ENCODE assay signal across 8 cellular contexts in genomic region chr20:36744243-36744642, GRCh38. TPM values are rescaled to one million over a fixed set of nuclear protein-coding genes. Genes with fewer than 3 reads are reported as not detected.
DNase-seq lines count a peak whose midpoint lies in the region; ATAC-seq and TF ChIP-seq lines count a peak whose summit lies in the region.

No MANE protein-coding gene starts in this region.

- dilution Hi-C loops in IMR-90 (cut with HindIII; ENCODE audit: low sequenced_read_pairs, unreplicated experiment) = no loop called here

- CTCF ChIA-PET in IMR-90 (lab: Yijun Ruan, JAX) = interaction anchor here (0.9 to 1.6 kb wide), 2 partner anchors 11 to 29 kb away, joined by 4 to 8 read pairs; partner anchors contain the start of gene DSN1
- CTCF ChIA-PET in naive thymus-derived CD4-positive, alpha-beta T cell (lab: Charles Lee) = interaction anchor here (0.8 to 2.9 kb wide), 4 partner anchors 9 to 11 kb away, joined by 3 to 17 read pairs (median 4); no protein-coding TSS in a partner anchor

- H4K20me1 ChIP-seq in IMR-90 (ENCODE audit: insufficient read depth, low read length) = no peaks in the 10 kb centered on the region; the same call in 1 of the 2 replicates

- peaks cover 18% of the 10 kb centered on the region for H3K4me1 ChIP-seq in CD4-positive, CD25-positive, alpha-beta regulatory T cell (ENCODE audit: control insufficient read depth, insufficient read depth, low read length, poor library complexity, severe bottlenecking)
- peaks cover 2% of the 10 kb centered on the region; the same call in 1 of the 2 replicates for H3K4me1 ChIP-seq in IMR-90 (ENCODE audit: control insufficient read depth, insufficient read depth, low read length)
- peaks cover 19% of the 10 kb centered on the region for H3K4me1 ChIP-seq in body of pancreas
- H3K4me1 ChIP-seq in naive thymus-derived CD4-positive, alpha-beta T cell (ENCODE audit: control insufficient read depth in 2 of 2, insufficient read depth in 2 of 2, low read length in 2 of 2) = peaks cover 5 to 7% of the 10 kb centered on the region in 2 donors

- peaks cover 15 to 17% of the 10 kb centered on the region in 2 experiments; a peak in 3 of 4 replicates for H3K79me1 ChIP-seq in IMR-90 (ENCODE audit: low read depth in 1 of 2, low read length in 2 of 2)

- no peak overlapping the region for H3K27ac ChIP-seq in CD4-positive, CD25-positive, alpha-beta regulatory T cell (ENCODE audit: insufficient read depth, low read length, poor library complexity, severe bottlenecking)
- H3K27ac ChIP-seq in IMR-90 (ENCODE audit: insufficient read depth, low read length) (no peak overlapping the region), body of pancreas (peak overlapping the region; percentile 23 to 72 (median 56))
- no peak overlapping the region for H3K27ac ChIP-seq in naive thymus-derived CD4-positive, alpha-beta T cell (ENCODE audit: low read depth, low read length)

- H3K9me1 ChIP-seq in IMR-90 (ENCODE audit: insufficient read depth, low read length) = no peaks in the 10 kb centered on the region

- H4K5ac ChIP-seq in IMR-90 (ENCODE audit: low read depth, low read length) = no peak overlapping the region

- H3K36me3 Mint-ChIP-seq in CD4-positive, CD25-positive, alpha-beta regulatory T cell = no peaks in the 10 kb centered on the region
- no peaks in the 10 kb centered on the region for H3K36me3 Mint-ChIP-seq in naive thymus-derived CD4-positive, alpha-beta T cell

- no peaks in the 10 kb centered on the region for H3K36me3 ChIP-seq in CD4-positive, CD25-positive, alpha-beta regulatory T cell (ENCODE audit: control insufficient read depth, insufficient read depth, low read length)
- no peaks in the 10 kb centered on the region for H3K36me3 ChIP-seq in IMR-90 (ENCODE audit: control insufficient read depth, insufficient read depth, low read length)
- H3K36me3 ChIP-seq in body of pancreas (replicated peaks in 1 of 2; ENCODE audit: insufficient read depth in 1 of 2, low read depth in 2 of 2) = no peaks in the 10 kb centered on the region
- peaks cover 0 to 4% (median 0%) of the 10 kb centered on the region in 3 experiments for H3K36me3 ChIP-seq in naive thymus-derived CD4-positive, alpha-beta T cell (ENCODE audit: control insufficient read depth in 2 of 3, insufficient read depth in 3 of 3, low read length in 3 of 3)

- no peak overlapping the region for H3K18ac ChIP-seq in IMR-90 (ENCODE audit: low read depth, low read length)

- no peak for TF ChIP-seq RAD21 in IMR-90 (IDR thresholded peaks at IDR 0.05; ENCODE audit: low read length)

- ATAC-seq in CD4-positive, CD25-positive, alpha-beta regulatory T cell (ENCODE audit: low read depth in 2 of 2) = no peak
- no peak for ATAC-seq in IMR-90 (ENCODE audit: low read depth)
- no peak for ATAC-seq in body of pancreas
- no peak for ATAC-seq in naive thymus-derived CD4-positive, alpha-beta T cell
- ATAC-seq in activated CD4-positive, CD25-positive, alpha-beta regulatory T cell treated with anti-CD3 and anti-CD28 coated beads, Interleukin-2, amount 50 U/mL, for 24 hours = no peak
- ATAC-seq in HG03457 (IDR thresholded peaks at IDR 0.05; ENCODE audit: unreplicated experiment) = no peak

- no peak overlapping the region for H3K9ac ChIP-seq in IMR-90 (ENCODE audit: low read depth, low read length)

- TF ChIP-seq POLR2A in IMR-90 (IDR thresholded peaks at IDR 0.05; ENCODE audit: low read depth, low read length) = no peak
- no peak for TF ChIP-seq POLR2A in body of pancreas (IDR thresholded peaks at IDR 0.05)

- H3K4me1 Mint-ChIP-seq in CD4-positive, CD25-positive, alpha-beta regulatory T cell = peaks cover 13 to 33% (median 22%) of the 10 kb centered on the region in 4 donors
- H3K4me1 Mint-ChIP-seq in naive thymus-derived CD4-positive, alpha-beta T cell = peaks cover 20 to 44% (median 30%) of the 10 kb centered on the region in 7 donors

- 88% methylated on average over 2 of the region's 4 CpGs; no CpG with 5 or more reads in 1 of the 2 experiments for WGBS in IMR-90 (ENCODE audit: extremely low coverage in 2 of 2, insufficient read length in 1 of 2), 2 experiments
- WGBS in body of pancreas, 2 donors = 62 to 71% methylated on average over 4 of the region's 4 CpGs

- no peak overlapping the region for H2BK15ac ChIP-seq in IMR-90 (ENCODE audit: low read depth, low read length)

- H3K23ac ChIP-seq in IMR-90 (ENCODE audit: low read depth, low read length) = peak overlapping the region; percentile 69; the same call in 1 of the 2 replicates

- POLR2A ChIA-PET in IMR-90 (lab: Charles Lee; ENCODE audit: unreplicated experiment) = interaction anchor here (0.8 kb wide), 1 partner anchor 10 kb away, joined by 5 read pairs; no protein-coding TSS in a partner anchor
- POLR2A ChIA-PET in naive thymus-derived CD4-positive, alpha-beta T cell (lab: Charles Lee) = interaction anchor here (0.6 to 1.4 kb wide), 5 partner anchors 8 to 139 kb away, joined by 3 to 5 read pairs (median 4); partner anchors contain the start of gene RAB5IF

- no peak overlapping the region for H2AFZ ChIP-seq in IMR-90 (replicated peaks; ENCODE audit: low read length, poor library complexity)

- H2AK5ac ChIP-seq in IMR-90 (ENCODE audit: low read depth, low read length) = no peak overlapping the region

- H3K27ac Mint-ChIP-seq in CD4-positive, CD25-positive, alpha-beta regulatory T cell = no peak overlapping the region
- peak overlapping the region; percentile 4 to 85 (median 55) for H3K27ac Mint-ChIP-seq in naive thymus-derived CD4-positive, alpha-beta T cell

- no peak overlapping the region; the same call in 1 of the 2 replicates for H3K4me2 ChIP-seq in IMR-90 (ENCODE audit: low read depth, low read length)

- intact Hi-C loops in IMR-90 (cut with micrococcal nuclease) (no loop called here), body of pancreas (cut with DNase I) (no loop called here)
- intact Hi-C loops in naive thymus-derived CD4-positive, alpha-beta T cell (cut with micrococcal nuclease) = no loop called here

- H4K91ac ChIP-seq in IMR-90 (ENCODE audit: insufficient read depth, low read depth, low read length) = no peak overlapping the region

- H3K27me3 Mint-ChIP-seq in CD4-positive, CD25-positive, alpha-beta regulatory T cell = no peaks in the 10 kb centered on the region
- no peaks in the 10 kb centered on the region for H3K27me3 Mint-ChIP-seq in naive thymus-derived CD4-positive, alpha-beta T cell

- no peak overlapping the region for H3K4me3 ChIP-seq in CD4-positive, CD25-positive, alpha-beta regulatory T cell (ENCODE audit: low read depth, low read length)
- H3K4me3 ChIP-seq in IMR-90 (ENCODE audit: insufficient read depth, low read depth, low read length) (no peak overlapping the region), body of pancreas (no peak overlapping the region)
- no peak overlapping the region for H3K4me3 ChIP-seq in naive thymus-derived CD4-positive, alpha-beta T cell (ENCODE audit: low read length)

- H4K8ac ChIP-seq in IMR-90 (ENCODE audit: low read depth in 2 of 2, low read length in 2 of 2) = no peak overlapping the region

- no peak overlapping the region for H3K14ac ChIP-seq in IMR-90 (replicated peaks; ENCODE audit: low read depth, low read length)

- H2AK9ac ChIP-seq in IMR-90 (replicated peaks; ENCODE audit: low read depth, low read length, poor library complexity) = no peak overlapping the region

- H3K4me3 Mint-ChIP-seq in CD4-positive, CD25-positive, alpha-beta regulatory T cell = peak overlapping the region; percentile 79 to 97 (median 92)
- H3K4me3 Mint-ChIP-seq in naive thymus-derived CD4-positive, alpha-beta T cell = peak overlapping the region; percentile 46 to 90 (median 83)

- in situ Hi-C loops in IMR-90 (cut with MboI; ENCODE audit: low sequenced_read_pairs) = no loop called here

- no peak overlapping the region for H2BK120ac ChIP-seq in IMR-90 (ENCODE audit: low read depth, low read length)

- peak in 1 of 3 donors; percentile 17 for DNase-seq in CD4-positive, CD25-positive, alpha-beta regulatory T cell
- DNase-seq in IMR-90 = no peak
- DNase-seq in body of pancreas = no peak
- no peak for DNase-seq in naive thymus-derived CD4-positive, alpha-beta T cell
- DNase-seq in DMS79 treated with DMSO at 0.1 percent for 48 hours (lab: John Stamatoyannopoulos, UW) = no peak
- DNase-seq in foreskin melanocyte = no peak

- TF ChIP-seq CTCF in IMR-90 (conservative IDR thresholded peaks at IDR 0.05; ENCODE audit: low read depth, low read length) (no peak), body of pancreas (IDR thresholded peaks at IDR 0.05) (no peak)

- no peak overlapping the region for H2BK20ac ChIP-seq in IMR-90 (ENCODE audit: low read depth, low read length)

- no peak overlapping the region for H3K56ac ChIP-seq in IMR-90 (ENCODE audit: extremely low read depth, insufficient read depth, low read length)

- no peaks in the 10 kb centered on the region for H3K9me3 Mint-ChIP-seq in CD4-positive, CD25-positive, alpha-beta regulatory T cell
- H3K9me3 Mint-ChIP-seq in naive thymus-derived CD4-positive, alpha-beta T cell = peaks cover 0 to 3% (median 0%) of the 10 kb centered on the region in 11 donors

- BruUV-seq in IMR-90 (replicated peaks; lab: Mats Ljungman, UMichigan) = no TSS peak

- no peak overlapping the region for H2BK5ac ChIP-seq in IMR-90 (ENCODE audit: low read depth, low read length, poor library complexity, severe bottlenecking)

- H3K27me3 ChIP-seq in CD4-positive, CD25-positive, alpha-beta regulatory T cell (ENCODE audit: control insufficient read depth, insufficient read depth, low read length) = no peaks in the 10 kb centered on the region
- H3K27me3 ChIP-seq in IMR-90 (ENCODE audit: control insufficient read depth, insufficient read depth, low read length) (no peaks in the 10 kb centered on the region), body of pancreas (no peaks in the 10 kb centered on the region)
- H3K27me3 ChIP-seq in naive thymus-derived CD4-positive, alpha-beta T cell (ENCODE audit: control insufficient read depth in 2 of 2, insufficient read depth in 2 of 2, low read length in 2 of 2) = no peaks in the 10 kb centered on the region

- no peaks in the 10 kb centered on the region for H3K9me3 ChIP-seq in CD4-positive, CD25-positive, alpha-beta regulatory T cell (ENCODE audit: control insufficient read depth in 2 of 2, low read length in 2 of 2)
- H3K9me3 ChIP-seq in IMR-90 (ENCODE audit: control insufficient read depth, insufficient read depth, low read length) = no peaks in the 10 kb centered on the region
- no peaks in the 10 kb centered on the region for H3K9me3 ChIP-seq in body of pancreas
- no peaks in the 10 kb centered on the region for H3K9me3 ChIP-seq in naive thymus-derived CD4-positive, alpha-beta T cell (ENCODE audit: control insufficient read depth in 2 of 3, low read length in 3 of 3)

- H3K4ac ChIP-seq in IMR-90 (ENCODE audit: low read depth, low read length) = no peak overlapping the region; the same call in 1 of the 2 replicates

RNA-seq across cellular contexts. Expression of gene NDRG3, which starts 1.6 kb away (rescaled TPM):
- total RNA-seq in CD4-positive, CD25-positive, alpha-beta regulatory T cell = 26.7 TPM
- 10 to 100 TPM; 46.8 to 57.2 (median 55.1) TPM for polyA plus RNA-seq in CD4-positive, CD25-positive, alpha-beta regulatory T cell
- total RNA-seq in IMR-90 (2012; rRNA removed) = 31.9 and 34.2 TPM in 2 replicates
- polyA plus RNA-seq in IMR-90 (2012; rRNA removed) = 22.0 and 24.8 TPM in 2 replicates
- polyA plus RNA-seq in IMR-90 (2012; cell fraction: cytosol; rRNA removed) = 12.3 and 14.3 TPM in 2 replicates
- 6.6 and 23.1 TPM in 2 replicates for polyA plus RNA-seq in IMR-90 (2012; cell fraction: nucleus; rRNA removed; ENCODE audit: low replicate concordance)
- 10 to 100 TPM in 1 of 2 donors, 1 to 10 TPM in 1; 9.2 to 11.9 TPM for total RNA-seq in body of pancreas
- total RNA-seq in naive thymus-derived CD4-positive, alpha-beta T cell = 10 to 100 TPM; 20.8 to 30.6 (median 28.9) TPM
- 10 to 100 TPM; 44.1 to 49.4 TPM for polyA plus RNA-seq in naive thymus-derived CD4-positive, alpha-beta T cell

RNA-seq across cellular contexts. Expression of gene DSN1, which starts 29.3 kb away (rescaled TPM):
- total RNA-seq in CD4-positive, CD25-positive, alpha-beta regulatory T cell = 12.2 TPM
- 10 to 100 TPM; 11.8 to 17.9 (median 13.8) TPM for polyA plus RNA-seq in CD4-positive, CD25-positive, alpha-beta regulatory T cell
- total RNA-seq in IMR-90 (2012; rRNA removed) (16.3 and 18.3 TPM in 2 replicates), body of pancreas (1 to 10 TPM; 1.8 to 5.6 TPM)
- polyA plus RNA-seq in IMR-90 (2012; rRNA removed) = 9.4 and 10.5 TPM in 2 replicates
- 2.9 and 5.5 TPM in 2 replicates for polyA plus RNA-seq in IMR-90 (2012; cell fraction: cytosol; rRNA removed)
- 3.2 and 10.1 TPM in 2 replicates for polyA plus RNA-seq in IMR-90 (2012; cell fraction: nucleus; rRNA removed; ENCODE audit: low replicate concordance)
- 10 to 100 TPM in 4 of 5 experiments, 1 to 10 TPM in 1; 9.2 to 27.5 (median 13.4) TPM for total RNA-seq in naive thymus-derived CD4-positive, alpha-beta T cell
- 10 to 100 TPM in 1 of 2 donors, 1 to 10 TPM in 1; 9.0 to 10.5 TPM for polyA plus RNA-seq in naive thymus-derived CD4-positive, alpha-beta T cell

Comparison
In these comparisons a context has a peak if more than half of its experiments do, and no peak if none do; other contexts are left out.
1. H3K27ac ChIP-seq: peak in body of pancreas (4 of 4); none in CD4-positive, CD25-positive, alpha-beta regulatory T cell (single experiment), IMR-90 (single experiment) and naive thymus-derived CD4-positive, alpha-beta T cell (single experiment).
2. H3K27ac Mint-ChIP-seq: peak in naive thymus-derived CD4-positive, alpha-beta T cell (9 of 9); none in CD4-positive, CD25-positive, alpha-beta regulatory T cell (0 of 3).